In genomic region chr12:84638811-84639368, GRCh38 we compare ENCODE assay signal across 17 cellular contexts.
DNase-seq lines count a peak whose midpoint lies in the region; ATAC-seq and TF ChIP-seq lines count a peak whose summit lies in the region.
"Had no signal": no experiment of that assay in that cellular context is flagged by ENCODE, and none has a peak within 500 bp of the region (broad histone marks: within the 10 kb centered on the region; RNA-seq: fewer than 3 reads in every experiment).

No MANE protein-coding gene starts in this region.

- WGBS in mammary epithelial cell (ENCODE audit: low coverage, missing lambda C conversion rate): 93% methylated on average over 2 of the region's 2 CpGs

- no peak overlapping the region for H3K27ac ChIP-seq in mammary epithelial cell (ENCODE audit: insufficient read depth, low read depth, low read length)
- H3K27ac ChIP-seq: SJCRH30, suprapubic skin had no signal

- no peak overlapping the region for H3K4me3 ChIP-seq in mammary epithelial cell (replicated peaks in 1 of 3; ENCODE audit: insufficient read depth in 1 of 3, low read depth in 2 of 3, low read length in 3 of 3)
- H3K4me3 ChIP-seq: SJCRH30, suprapubic skin had no signal

- no peak overlapping the region for H3K9ac ChIP-seq in mammary epithelial cell (ENCODE audit: insufficient read depth, low read length)

- H3K27me3 ChIP-seq in mammary epithelial cell (ENCODE audit: insufficient read depth, low read length): no peaks in the 10 kb centered on the region
- H3K27me3 ChIP-seq: SJCRH30, suprapubic skin had no signal

- no peak for TF ChIP-seq CTCF in mammary epithelial cell (conservative IDR thresholded peaks at IDR 0.05 in 1 of 2, IDR thresholded peaks at IDR 0.05 in 1 of 2; ENCODE audit: extremely low read depth in 1 of 2, insufficient read depth in 1 of 2, low read depth in 1 of 2, low read length in 2 of 2)

- no TSS peak for BruUV-seq in mammary epithelial cell (replicated peaks; lab: Mats Ljungman, UMichigan)

- dilution Hi-C loops in mammary epithelial cell (cut with HindIII; ENCODE audit: low sequenced_read_pairs): no loop called here

- no peaks in the 10 kb centered on the region for H3K36me3 ChIP-seq in mammary epithelial cell (ENCODE audit: insufficient read depth, low read length)
- H3K36me3 ChIP-seq: SJCRH30, suprapubic skin had no signal

- H2AFZ ChIP-seq in mammary epithelial cell (ENCODE audit: low read depth, low read length): no peak overlapping the region

- CTCF ChIA-PET in mammary epithelial cell (lab: Charles Lee; ENCODE audit: low non-redundant PET): no interaction called here

- DNase-seq in Daoy (ENCODE audit: low read depth): peak; percentile 3
- DNase-seq in NCI-H2227 (lab: John Stamatoyannopoulos, UW; ENCODE audit: unreplicated experiment): peak; percentile 52
- DNase-seq in mammary epithelial cell: peak; percentile 38
- DNase-seq in iris pigment epithelial cell (ENCODE audit: low read depth): peak; percentile 72
- DNase-seq in activated naive CD4-positive, alpha-beta T cell treated with Interleukin-2 at 50 U/mL for 16 hours: no peak
- no peak for DNase-seq in NCI-H2171 (lab: John Stamatoyannopoulos, UW)
- DNase-seq: activated CD4-positive, alpha-beta T cell treated with anti-CD3 and anti-CD28 coated beads for 48 hours; activated naive CD4-positive, alpha-beta T cell treated with anti-CD3 and anti-CD28 coated beads, Interleukin-2, amount 50 U/mL, for 16 hours; activated T-cell treated with anti-CD3 and anti-CD28 coated beads for 4 hours; CD8-positive, alpha-beta memory T cell; NCI-H524; SJCRH30; stimulated activated CD4-positive, alpha-beta T cell treated with anti-CD3 and anti-CD28 coated beads, Interleukin-4, amount 100 ng/mL, for 4 hours; T1000 had no signal

- ATAC-seq in HG03139 (IDR thresholded peaks at IDR 0.05; ENCODE audit: unreplicated experiment): no peak
- no peak for ATAC-seq in GM21423 (IDR thresholded peaks at IDR 0.05; ENCODE audit: unreplicated experiment)

- H3K79me2 ChIP-seq in mammary epithelial cell (ENCODE audit: insufficient read depth, low read length): no peaks in the 10 kb centered on the region

- intact Hi-C loops in mammary epithelial cell (cut with micrococcal nuclease): loop anchor here (10.0 kb wide), 1 partner anchor 396 kb away; the partner anchor contains the start of genes LRRIQ1 and TSPAN19

- H4K20me1 ChIP-seq in mammary epithelial cell (ENCODE audit: insufficient read depth, low read length): no peaks in the 10 kb centered on the region

- H3K4me2 ChIP-seq in mammary epithelial cell (ENCODE audit: insufficient read depth, low read depth, low read length): no peak overlapping the region

- no peaks in the 10 kb centered on the region for H3K9me3 ChIP-seq in mammary epithelial cell (replicated peaks; ENCODE audit: insufficient read depth, low read length)
- H3K9me3 ChIP-seq: SJCRH30, suprapubic skin had no signal

- no peaks in the 10 kb centered on the region for H3K4me1 ChIP-seq in mammary epithelial cell (ENCODE audit: insufficient read depth, low read length)
- H3K4me1 ChIP-seq: suprapubic skin had no signal

- in situ Hi-C loops in mammary epithelial cell (cut with MboI; ENCODE audit: low sequenced_read_pairs in 2 of 2): no loop called here

Comparison
In these comparisons a context has a peak if more than half of its experiments do, and no peak if none do; other contexts are left out.
1. DNase-seq: peak in Daoy (single experiment), NCI-H2227 (single experiment), mammary epithelial cell (single experiment) and iris pigment epithelial cell (single experiment); none in activated naive CD4-positive, alpha-beta T cell treated with Interleukin-2 at 50 U/mL for 16 hours (single experiment) and NCI-H2171 (single experiment).